Comparison of ENCODE assay signal across 18 cellular contexts in genomic region chr4:5959221-5959982, GRCh38. TPM values are rescaled to one million over a fixed set of nuclear protein-coding genes. Genes with fewer than 3 reads are reported as not detected.
"Had no signal": no experiment of that assay in that cellular context is flagged by ENCODE, and none has a peak within 500 bp of the region (broad histone marks: within the 10 kb centered on the region; RNA-seq: fewer than 3 reads in every experiment).

No MANE protein-coding gene starts in this region.

- DNase-seq: activated CD4-positive, alpha-beta T cell treated with anti-CD3 and anti-CD28 coated beads, Interleukin-2, amount 50 U/mL, for 4 hours; activated CD4-positive, CD25-positive, alpha-beta regulatory T cell treated with anti-CD3 and anti-CD28 coated beads, Interleukin-2, amount 50 U/mL, for 72 hours; activated naive CD4-positive, alpha-beta T cell treated with anti-CD3 and anti-CD28 coated beads, Interleukin-2, amount 50 U/mL, for 16 hours; activated T-cell treated with anti-CD3 and anti-CD28 coated beads, Interleukin-2, amount 50 U/mL, for 1 hour; dorsolateral prefrontal cortex; kidney; left ventricle myocardium superior; mesendoderm; stimulated activated CD4-positive, alpha-beta T cell treated with anti-CD3 and anti-CD28 coated beads, Interleukin-12 subunit alpha, Interleukin-12 subunit beta, amount 100 ng/mL, for 4 hours; stimulated activated CD4-positive, alpha-beta T cell treated with anti-CD3 and anti-CD28 coated beads, Interleukin-2, amount 100 ng/mL, for 24 hours; T-helper 1 cell; T1000; tibial artery; uterus had no signal

- H3K27me3 ChIP-seq: pancreas, uterus had no signal

- H3K4me3 ChIP-seq: dorsolateral prefrontal cortex, pancreas, tibial artery, uterus had no signal

- H3K27ac ChIP-seq: dorsolateral prefrontal cortex, pancreas, tibial artery, uterus had no signal

- H3K9me3 ChIP-seq: pancreas, tibial artery, uterus had no signal

- H3K4me1 ChIP-seq: uterus had no signal

- H3K36me3 ChIP-seq: pancreas, tibial artery, uterus had no signal

- H3K9me3 Mint-ChIP-seq: activated T-helper 2 cell treated with anti-CD3 and anti-CD28 coated beads, Interferon-gamma antibody, Interleukin-2, Interleukin-4, amounts not matched to agents 10 μg/mL and 5 μg/mL and 100 μg/mL, durations not matched to agents 14 hours and 24 hours and 36 hours had no signal

- H3K27ac Mint-ChIP-seq: activated T-helper 2 cell treated with anti-CD3 and anti-CD28 coated beads, Interferon-gamma antibody, Interleukin-2, Interleukin-4, amounts not matched to agents 10 μg/mL and 5 μg/mL and 100 μg/mL, durations not matched to agents 14 hours and 24 hours and 36 hours had no signal

RNA-seq across cellular contexts. Expression of gene C4orf50, which starts 58.8 kb away (rescaled TPM):
- total RNA-seq: bronchial epithelial cell, chondrocyte had no signal
